ENCODE assay signal across 2 cellular contexts in genomic region chr10:43091846-43092245, GRCh38.
TF ChIP-seq lines count a peak whose summit lies in the region.

No MANE protein-coding gene starts in this region.

TF ChIP-seq in HEK293, 187 proteins besides CTCF, POLR2A, EP300 and RAD21 (continued from another document):
- TF ChIP-seq ZBTB6 (tag by site-specific recombination; IDR thresholded peaks at IDR 0.05) (0 out of 2 replicates have a peak, but pooled peaks have one; percentile 10), ZNF785 (tag by site-specific recombination; IDR thresholded peaks at IDR 0.05) (no peak), ZNF132 (tag by site-specific recombination; IDR thresholded peaks at IDR 0.05; ENCODE audit: borderline replicate concordance) (no peak)

TF ChIP-seq in HepG2, 621 proteins besides CTCF, POLR2A, EP300 and RAD21 (continued from another document):
- TF ChIP-seq CHD2 (IDR thresholded peaks at IDR 0.05; ENCODE audit: low read depth, low read length): no peak
- no peak for TF ChIP-seq ZNF576 (CRISPR knock-in tag; IDR thresholded peaks at IDR 0.05)
- no peak for TF ChIP-seq ZNF549 (CRISPR knock-in tag; IDR thresholded peaks at IDR 0.05)
- TF ChIP-seq ZNF710 (CRISPR knock-in tag; IDR thresholded peaks at IDR 0.05; ENCODE audit: borderline replicate concordance): no peak
- TF ChIP-seq DPF2 (CRISPR knock-in tag; IDR thresholded peaks at IDR 0.05; ENCODE audit: borderline replicate concordance, low read depth): no peak
TF ChIP-seq in HepG2: peak in this region for 0.
